In genomic region chr2:210009106-210009505, GRCh38 we compare ENCODE assay signal across 27 cellular contexts.
"Had no signal": no experiment of that assay in that cellular context is flagged by ENCODE, and none has a peak within 500 bp of the region (broad histone marks: within the 10 kb centered on the region; RNA-seq: fewer than 3 reads in every experiment).

No MANE protein-coding gene starts in this region.

- H3K27ac ChIP-seq: coronary artery, esophagus squamous epithelium, gastrocnemius medialis, neutrophil, ovary, prostate gland, right atrium auricular region, spleen, testis, uterus had no signal

- H3K4me3 Mint-ChIP-seq: activated B cell treated with CpG ODN at 0.5 μM for 24 hours; activated CD4-positive, alpha-beta T cell treated with anti-CD3 and anti-CD28 coated beads, Interleukin-2, amount 10 ng/mL, durations not matched to agents 7 days and 5 days; activated CD8-positive, alpha-beta T cell treated with anti-CD3 and anti-CD28 coated beads for 36 hours; activated naive CD8-positive, alpha-beta T cell; activated T-cell treated with anti-CD3 and anti-CD28 coated beads, Interleukin-2, amount 50 U/mL, for 4 hours; endodermal cell; natural killer cell treated with Interleukin-12 subunit alpha and Interleukin-12 subunit beta and Interleukin-15 and Interleukin-18, amount 100 ng/mL, for 72 hours; T-helper 1 cell treated with Interleukin-12 subunit alpha and Interleukin-12 subunit beta and Interleukin-4 antibody, amounts not matched to agents 30 μg/mL and 1 μg/mL, for 36 hours had no signal

- H3K9me3 Mint-ChIP-seq: activated B cell treated with CpG ODN at 0.5 μM for 24 hours; activated CD4-positive, alpha-beta T cell treated with anti-CD3 and anti-CD28 coated beads, Interleukin-2, amount 10 ng/mL, durations not matched to agents 7 days and 5 days; activated CD8-positive, alpha-beta T cell treated with anti-CD3 and anti-CD28 coated beads for 36 hours; activated T-cell treated with anti-CD3 and anti-CD28 coated beads, Interleukin-2, amount 50 U/mL, for 4 hours; endodermal cell; natural killer cell treated with Interleukin-12 subunit alpha and Interleukin-12 subunit beta and Interleukin-15 and Interleukin-18, amount 100 ng/mL, for 72 hours; T-helper 1 cell treated with Interleukin-12 subunit alpha and Interleukin-12 subunit beta and Interleukin-4 antibody, amounts not matched to agents 30 μg/mL and 1 μg/mL, for 36 hours had no signal

- H3K4me1 ChIP-seq: prostate gland had no signal

- H3K27ac Mint-ChIP-seq: activated B cell treated with CpG ODN at 0.5 μM for 24 hours; activated CD4-positive, alpha-beta T cell treated with anti-CD3 and anti-CD28 coated beads, Interleukin-2, amount 10 ng/mL, durations not matched to agents 7 days and 5 days; activated CD8-positive, alpha-beta T cell treated with anti-CD3 and anti-CD28 coated beads for 36 hours; endodermal cell; T-helper 1 cell treated with Interleukin-12 subunit alpha and Interleukin-12 subunit beta and Interleukin-4 antibody, amounts not matched to agents 30 μg/mL and 1 μg/mL, for 36 hours had no signal

- H3K27me3 ChIP-seq: esophagus squamous epithelium, gastrocnemius medialis, neutrophil, ovary, right atrium auricular region, spleen, testis, uterus had no signal

- ATAC-seq: activated CD8-positive, alpha-beta T cell treated with anti-CD3 and anti-CD28 coated beads for 36 hours; gastrocnemius medialis; left ventricle myocardium superior had no signal

- H3K9me3 ChIP-seq: esophagus squamous epithelium, gastrocnemius medialis, neutrophil, ovary, prostate gland, right atrium auricular region, spleen, testis, uterus had no signal

- H3K36me3 ChIP-seq: ovary, prostate gland, uterus had no signal

- H3K4me3 ChIP-seq: coronary artery, esophagus squamous epithelium, gastrocnemius medialis, ovary, prostate gland, right atrium auricular region, spleen, testis, uterus had no signal

- DNase-seq: activated B cell treated with CpG ODN at 0.5 μM for 24 hours; activated CD4-positive, alpha-beta T cell treated with anti-CD3 and anti-CD28 coated beads, Interleukin-2, amount 10 ng/mL, durations not matched to agents 7 days and 5 days; activated CD8-positive, alpha-beta T cell treated with anti-CD3 and anti-CD28 coated beads for 36 hours; activated effector memory CD4-positive, alpha-beta T cell treated with anti-CD3 and anti-CD28 coated beads, Interleukin-2, amount 50 U/mL, for 16 hours; activated T-cell treated with anti-CD3 and anti-CD28 coated beads, Interleukin-2, amount 50 U/mL, for 4 hours; amniotic stem cell; cerebellar nuclear complex; endodermal cell; esophagus squamous epithelium; gastrocnemius medialis; hypothalamus; left ventricle myocardium superior; midbrain; ovary; spleen; stimulated activated CD4-positive, alpha-beta T cell treated with anti-CD3 and anti-CD28 coated beads, Interleukin-4, amount 100 ng/mL, for 24 hours; T1000; testis; trophoblast cell; uterus had no signal
